In the genomic region with DNA sequence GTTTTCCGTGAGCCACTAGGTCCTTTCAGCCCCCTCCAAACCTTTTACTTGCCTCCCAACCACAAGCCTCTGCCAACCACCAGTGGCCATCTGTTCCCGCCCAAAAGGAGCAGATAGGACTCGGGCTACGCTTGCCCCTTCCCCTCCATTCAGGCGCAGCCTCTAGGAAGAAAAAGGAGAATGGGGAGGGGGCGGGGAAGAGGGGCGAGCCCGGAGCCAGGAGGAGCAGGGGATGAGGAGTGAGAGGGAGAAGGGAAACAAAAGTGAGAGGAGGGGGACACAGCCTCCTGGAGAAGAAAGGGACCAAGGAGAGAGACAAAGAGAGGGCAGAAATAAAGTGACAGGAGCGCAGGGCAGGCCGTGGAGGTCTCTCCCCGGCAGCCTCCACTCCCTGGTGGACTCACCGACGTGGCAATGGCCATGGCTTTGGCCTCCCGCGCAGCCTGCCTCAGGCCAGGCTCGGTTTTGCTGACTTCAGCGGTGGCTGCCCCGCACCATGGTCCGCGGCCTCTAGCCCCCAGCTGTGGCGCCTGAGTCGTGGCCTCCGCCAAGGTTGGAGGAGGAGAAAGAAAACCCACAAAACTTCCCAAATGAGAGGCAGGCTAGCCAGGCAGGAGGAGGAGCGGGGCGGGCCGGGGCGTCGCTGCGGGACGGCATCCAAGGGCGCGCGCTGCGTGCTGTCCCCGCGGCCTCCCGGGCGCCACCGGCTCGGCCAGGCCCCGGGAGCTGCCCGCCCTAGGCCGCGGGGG, we compare ENCODE assay signal across 1 cellular context.
TF ChIP-seq lines count a peak whose summit lies in the region.

A gene with protein sequence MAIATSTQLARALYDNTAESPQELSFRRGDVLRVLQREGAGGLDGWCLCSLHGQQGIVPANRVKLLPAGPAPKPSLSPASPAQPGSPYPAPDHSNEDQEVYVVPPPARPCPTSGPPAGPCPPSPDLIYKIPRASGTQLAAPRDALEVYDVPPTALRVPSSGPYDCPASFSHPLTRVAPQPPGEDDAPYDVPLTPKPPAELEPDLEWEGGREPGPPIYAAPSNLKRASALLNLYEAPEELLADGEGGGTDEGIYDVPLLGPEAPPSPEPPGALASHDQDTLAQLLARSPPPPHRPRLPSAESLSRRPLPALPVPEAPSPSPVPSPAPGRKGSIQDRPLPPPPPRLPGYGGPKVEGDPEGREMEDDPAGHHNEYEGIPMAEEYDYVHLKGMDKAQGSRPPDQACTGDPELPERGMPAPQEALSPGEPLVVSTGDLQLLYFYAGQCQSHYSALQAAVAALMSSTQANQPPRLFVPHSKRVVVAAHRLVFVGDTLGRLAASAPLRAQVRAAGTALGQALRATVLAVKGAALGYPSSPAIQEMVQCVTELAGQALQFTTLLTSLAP (minus strand): TSS at position 569 of the 749 bp plus-strand sequence. CDS start 147 bp downstream, at position 422.

TF ChIP-seq in neural cell, 6 proteins besides CTCF, POLR2A, EP300 and RAD21 (continued from another document):
- TF ChIP-seq, protein P1, sequence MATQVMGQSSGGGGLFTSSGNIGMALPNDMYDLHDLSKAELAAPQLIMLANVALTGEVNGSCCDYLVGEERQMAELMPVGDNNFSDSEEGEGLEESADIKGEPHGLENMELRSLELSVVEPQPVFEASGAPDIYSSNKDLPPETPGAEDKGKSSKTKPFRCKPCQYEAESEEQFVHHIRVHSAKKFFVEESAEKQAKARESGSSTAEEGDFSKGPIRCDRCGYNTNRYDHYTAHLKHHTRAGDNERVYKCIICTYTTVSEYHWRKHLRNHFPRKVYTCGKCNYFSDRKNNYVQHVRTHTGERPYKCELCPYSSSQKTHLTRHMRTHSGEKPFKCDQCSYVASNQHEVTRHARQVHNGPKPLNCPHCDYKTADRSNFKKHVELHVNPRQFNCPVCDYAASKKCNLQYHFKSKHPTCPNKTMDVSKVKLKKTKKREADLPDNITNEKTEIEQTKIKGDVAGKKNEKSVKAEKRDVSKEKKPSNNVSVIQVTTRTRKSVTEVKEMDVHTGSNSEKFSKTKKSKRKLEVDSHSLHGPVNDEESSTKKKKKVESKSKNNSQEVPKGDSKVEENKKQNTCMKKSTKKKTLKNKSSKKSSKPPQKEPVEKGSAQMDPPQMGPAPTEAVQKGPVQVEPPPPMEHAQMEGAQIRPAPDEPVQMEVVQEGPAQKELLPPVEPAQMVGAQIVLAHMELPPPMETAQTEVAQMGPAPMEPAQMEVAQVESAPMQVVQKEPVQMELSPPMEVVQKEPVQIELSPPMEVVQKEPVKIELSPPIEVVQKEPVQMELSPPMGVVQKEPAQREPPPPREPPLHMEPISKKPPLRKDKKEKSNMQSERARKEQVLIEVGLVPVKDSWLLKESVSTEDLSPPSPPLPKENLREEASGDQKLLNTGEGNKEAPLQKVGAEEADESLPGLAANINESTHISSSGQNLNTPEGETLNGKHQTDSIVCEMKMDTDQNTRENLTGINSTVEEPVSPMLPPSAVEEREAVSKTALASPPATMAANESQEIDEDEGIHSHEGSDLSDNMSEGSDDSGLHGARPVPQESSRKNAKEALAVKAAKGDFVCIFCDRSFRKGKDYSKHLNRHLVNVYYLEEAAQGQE (IDR thresholded peaks at IDR 0.05; ENCODE audit: borderline replicate concordance), result no peak
- no peak for TF ChIP-seq EZH2 (IDR thresholded peaks at IDR 0.05; ENCODE audit: borderline replicate concordance, insufficient read depth, low read length, poor library complexity, severe bottlenecking)
